1 cellular context compared by ENCODE assay signal in the genomic region with DNA sequence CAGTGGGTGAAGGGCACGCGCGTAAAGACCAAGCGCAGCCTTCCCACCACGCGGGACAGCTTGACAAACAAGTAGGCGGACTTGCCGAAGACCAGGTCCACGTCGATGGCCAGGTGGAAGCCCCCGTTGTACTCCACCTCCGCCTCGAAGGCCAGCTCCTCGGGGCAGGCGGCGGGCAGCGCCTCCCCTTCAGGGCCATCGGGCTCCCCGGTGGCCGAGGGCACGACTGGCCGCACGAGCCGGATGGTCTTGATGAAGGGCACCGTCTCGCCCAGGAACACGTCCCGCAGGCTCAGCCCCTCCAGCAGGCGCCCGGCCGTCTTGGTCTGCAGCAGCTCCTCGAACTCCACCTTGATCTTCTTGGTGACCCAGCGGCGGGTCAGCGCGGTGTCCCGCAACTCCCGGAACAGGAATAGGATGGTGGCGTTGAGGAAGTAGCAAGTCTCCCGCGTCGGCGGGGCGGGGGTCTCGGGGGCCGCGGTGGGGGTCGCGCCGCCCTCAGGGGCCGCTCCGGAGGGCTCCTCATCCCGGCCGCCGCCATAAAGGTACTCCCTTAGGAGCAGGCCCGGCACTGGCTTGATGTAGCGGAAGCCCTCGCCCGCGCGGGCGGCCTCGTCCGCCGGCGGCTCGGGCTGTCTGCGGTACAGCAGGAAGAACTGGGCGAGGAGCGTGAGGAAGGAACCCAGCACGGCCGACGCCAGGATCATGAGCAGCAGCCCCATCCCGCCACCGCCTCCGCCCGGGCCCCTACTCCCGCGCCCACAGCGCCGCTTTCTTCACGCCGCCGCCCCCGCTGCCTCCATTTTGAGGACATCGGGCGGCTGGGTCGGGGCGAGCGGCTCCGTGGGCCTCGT.
TF ChIP-seq lines count a peak whose summit lies in the region.

No MANE protein-coding gene starts in this region.

TF ChIP-seq in HepG2, 621 proteins besides CTCF, POLR2A, EP300 and RAD21 (continued from another document and continues in another):
- no peak for TF ChIP-seq GTF2F1 (IDR thresholded peaks at IDR 0.05; ENCODE audit: low read length)
- TF ChIP-seq, protein P1, sequence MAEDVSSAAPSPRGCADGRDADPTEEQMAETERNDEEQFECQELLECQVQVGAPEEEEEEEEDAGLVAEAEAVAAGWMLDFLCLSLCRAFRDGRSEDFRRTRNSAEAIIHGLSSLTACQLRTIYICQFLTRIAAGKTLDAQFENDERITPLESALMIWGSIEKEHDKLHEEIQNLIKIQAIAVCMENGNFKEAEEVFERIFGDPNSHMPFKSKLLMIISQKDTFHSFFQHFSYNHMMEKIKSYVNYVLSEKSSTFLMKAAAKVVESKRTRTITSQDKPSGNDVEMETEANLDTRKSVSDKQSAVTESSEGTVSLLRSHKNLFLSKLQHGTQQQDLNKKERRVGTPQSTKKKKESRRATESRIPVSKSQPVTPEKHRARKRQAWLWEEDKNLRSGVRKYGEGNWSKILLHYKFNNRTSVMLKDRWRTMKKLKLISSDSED (CRISPR knock-in tag; IDR thresholded peaks at IDR 0.05), result no peak
- 0 out of 2 replicates have a peak, but pooled peaks have one; percentile 7 for TF ChIP-seq KLF6 (CRISPR knock-in tag; IDR thresholded peaks at IDR 0.05)
- TF ChIP-seq DMAP1 (CRISPR knock-in tag; IDR thresholded peaks at IDR 0.05), result 0 out of 2 replicates have a peak, but pooled peaks have one; percentile 8
- TF ChIP-seq ZSCAN29 (CRISPR knock-in tag; conservative IDR thresholded peaks at IDR 0.05), result 0 out of 2 replicates have a peak, but pooled peaks have one; percentile 7
- TF ChIP-seq ATRX (CRISPR knock-in tag; IDR thresholded peaks at IDR 0.05; ENCODE audit: borderline replicate concordance), result no peak
- 0 out of 2 replicates have a peak, but pooled peaks have one; percentile 46 for TF ChIP-seq ZNF20 (CRISPR knock-in tag; IDR thresholded peaks at IDR 0.05)
- no peak for TF ChIP-seq ZNF251 (CRISPR knock-in tag; IDR thresholded peaks at IDR 0.05)
- TF ChIP-seq SPEN (CRISPR knock-in tag; IDR thresholded peaks at IDR 0.05; ENCODE audit: low read depth), result 0 out of 2 replicates have a peak, but pooled peaks have one; percentile 29
- 0 out of 2 replicates have a peak, but pooled peaks have one; percentile 18 for TF ChIP-seq HOXD1 (CRISPR knock-in tag; IDR thresholded peaks at IDR 0.05)
- 0 out of 2 replicates have a peak, but pooled peaks have one; percentile 21 for TF ChIP-seq SRY (CRISPR knock-in tag; IDR thresholded peaks at IDR 0.05)
- 0 out of 2 replicates have a peak, but pooled peaks have one; percentile 44 for TF ChIP-seq PRDM15 (CRISPR knock-in tag; IDR thresholded peaks at IDR 0.05)
- 0 out of 2 replicates have a peak, but pooled peaks have one; percentile 6 for TF ChIP-seq ZMAT3 (CRISPR knock-in tag; conservative IDR thresholded peaks at IDR 0.05)
- no peak for TF ChIP-seq ZNF569 (CRISPR knock-in tag; IDR thresholded peaks at IDR 0.05; ENCODE audit: borderline replicate concordance)
- TF ChIP-seq SRSF1 (optimal IDR thresholded peaks at IDR 0.05; ENCODE audit: low read depth, low read length), result peak; percentile 60
- 0 out of 2 replicates have a peak, but pooled peaks have one; percentile 5 for TF ChIP-seq PPARG (CRISPR knock-in tag; conservative IDR thresholded peaks at IDR 0.05)
- no peak for TF ChIP-seq ZBTB20 (CRISPR knock-in tag; IDR thresholded peaks at IDR 0.05; ENCODE audit: borderline replicate concordance, low read depth)
- no peak for TF ChIP-seq HMG20A (CRISPR knock-in tag; IDR thresholded peaks at IDR 0.05; ENCODE audit: borderline replicate concordance)
- TF ChIP-seq NFIB (CRISPR knock-in tag; IDR thresholded peaks at IDR 0.05; ENCODE audit: borderline replicate concordance), result no peak
- TF ChIP-seq, protein P2, sequence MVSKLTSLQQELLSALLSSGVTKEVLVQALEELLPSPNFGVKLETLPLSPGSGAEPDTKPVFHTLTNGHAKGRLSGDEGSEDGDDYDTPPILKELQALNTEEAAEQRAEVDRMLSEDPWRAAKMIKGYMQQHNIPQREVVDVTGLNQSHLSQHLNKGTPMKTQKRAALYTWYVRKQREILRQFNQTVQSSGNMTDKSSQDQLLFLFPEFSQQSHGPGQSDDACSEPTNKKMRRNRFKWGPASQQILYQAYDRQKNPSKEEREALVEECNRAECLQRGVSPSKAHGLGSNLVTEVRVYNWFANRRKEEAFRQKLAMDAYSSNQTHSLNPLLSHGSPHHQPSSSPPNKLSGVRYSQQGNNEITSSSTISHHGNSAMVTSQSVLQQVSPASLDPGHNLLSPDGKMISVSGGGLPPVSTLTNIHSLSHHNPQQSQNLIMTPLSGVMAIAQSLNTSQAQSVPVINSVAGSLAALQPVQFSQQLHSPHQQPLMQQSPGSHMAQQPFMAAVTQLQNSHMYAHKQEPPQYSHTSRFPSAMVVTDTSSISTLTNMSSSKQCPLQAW (CRISPR knock-in tag; IDR thresholded peaks at IDR 0.05), result no peak
- no peak for TF ChIP-seq HMGA1 (CRISPR knock-in tag; conservative IDR thresholded peaks at IDR 0.05)
- TF ChIP-seq HES4 (CRISPR knock-in tag; IDR thresholded peaks at IDR 0.05; ENCODE audit: borderline replicate concordance), result 0 out of 2 replicates have a peak, but pooled peaks have one; percentile 57
- 0 out of 2 replicates have a peak, but pooled peaks have one; percentile 13 for TF ChIP-seq NR2C2 (CRISPR knock-in tag; IDR thresholded peaks at IDR 0.05; ENCODE audit: borderline replicate concordance)
- TF ChIP-seq, protein P3, sequence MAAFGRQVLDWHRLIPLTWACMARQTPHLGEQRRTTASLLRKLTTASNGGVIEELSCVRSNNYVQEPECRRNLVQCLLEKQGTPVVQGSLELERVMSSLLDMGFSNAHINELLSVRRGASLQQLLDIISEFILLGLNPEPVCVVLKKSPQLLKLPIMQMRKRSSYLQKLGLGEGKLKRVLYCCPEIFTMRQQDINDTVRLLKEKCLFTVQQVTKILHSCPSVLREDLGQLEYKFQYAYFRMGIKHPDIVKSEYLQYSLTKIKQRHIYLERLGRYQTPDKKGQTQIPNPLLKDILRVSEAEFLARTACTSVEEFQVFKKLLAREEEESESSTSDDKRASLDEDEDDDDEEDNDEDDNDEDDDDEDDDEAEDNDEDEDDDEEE (CRISPR knock-in tag; IDR thresholded peaks at IDR 0.05), result 0 out of 2 replicates have a peak, but pooled peaks have one; percentile 41
- peak; percentile 19; the same call in 1 of the 2 replicates for TF ChIP-seq MYC (CRISPR knock-in tag; IDR thresholded peaks at IDR 0.05; ENCODE audit: borderline replicate concordance)
- TF ChIP-seq, protein P4, sequence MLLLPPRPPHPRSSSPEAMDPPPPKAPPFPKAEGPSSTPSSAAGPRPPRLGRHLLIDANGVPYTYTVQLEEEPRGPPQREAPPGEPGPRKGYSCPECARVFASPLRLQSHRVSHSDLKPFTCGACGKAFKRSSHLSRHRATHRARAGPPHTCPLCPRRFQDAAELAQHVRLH (CRISPR knock-in tag; IDR thresholded peaks at IDR 0.05; ENCODE audit: borderline replicate concordance, low read depth), result 0 out of 2 replicates have a peak, but pooled peaks have one; percentile 1
- TF ChIP-seq ZBTB7A (CRISPR knock-in tag; IDR thresholded peaks at IDR 0.05), result no peak
- TF ChIP-seq ZBTB7B (CRISPR knock-in tag; IDR thresholded peaks at IDR 0.05), result 0 out of 2 replicates have a peak, but pooled peaks have one; percentile 1
- no peak for TF ChIP-seq POGZ (CRISPR knock-in tag; IDR thresholded peaks at IDR 0.05)
- TF ChIP-seq ZSCAN22 (CRISPR knock-in tag; IDR thresholded peaks at IDR 0.05), result peak; percentile 33; the same call in 1 of the 2 replicates
- peak; percentile 51; the same call in 1 of the 2 replicates for TF ChIP-seq MLLT10 (CRISPR knock-in tag; IDR thresholded peaks at IDR 0.05)
- TF ChIP-seq, protein P5, sequence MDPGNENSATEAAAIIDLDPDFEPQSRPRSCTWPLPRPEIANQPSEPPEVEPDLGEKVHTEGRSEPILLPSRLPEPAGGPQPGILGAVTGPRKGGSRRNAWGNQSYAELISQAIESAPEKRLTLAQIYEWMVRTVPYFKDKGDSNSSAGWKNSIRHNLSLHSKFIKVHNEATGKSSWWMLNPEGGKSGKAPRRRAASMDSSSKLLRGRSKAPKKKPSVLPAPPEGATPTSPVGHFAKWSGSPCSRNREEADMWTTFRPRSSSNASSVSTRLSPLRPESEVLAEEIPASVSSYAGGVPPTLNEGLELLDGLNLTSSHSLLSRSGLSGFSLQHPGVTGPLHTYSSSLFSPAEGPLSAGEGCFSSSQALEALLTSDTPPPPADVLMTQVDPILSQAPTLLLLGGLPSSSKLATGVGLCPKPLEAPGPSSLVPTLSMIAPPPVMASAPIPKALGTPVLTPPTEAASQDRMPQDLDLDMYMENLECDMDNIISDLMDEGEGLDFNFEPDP (CRISPR knock-in tag; conservative IDR thresholded peaks at IDR 0.05), result 0 out of 2 replicates have a peak, but pooled peaks have one; percentile 23
- TF ChIP-seq, protein P6, sequence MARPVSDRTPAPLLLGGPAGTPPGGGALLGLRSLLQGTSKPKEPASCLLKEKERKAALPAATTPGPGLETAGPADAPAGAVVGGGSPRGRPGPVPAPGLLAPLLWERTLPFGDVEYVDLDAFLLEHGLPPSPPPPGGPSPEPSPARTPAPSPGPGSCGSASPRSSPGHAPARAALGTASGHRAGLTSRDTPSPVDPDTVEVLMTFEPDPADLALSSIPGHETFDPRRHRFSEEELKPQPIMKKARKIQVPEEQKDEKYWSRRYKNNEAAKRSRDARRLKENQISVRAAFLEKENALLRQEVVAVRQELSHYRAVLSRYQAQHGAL (CRISPR knock-in tag; IDR thresholded peaks at IDR 0.05; ENCODE audit: not compliant biosample characterization), result no peak
- no peak for TF ChIP-seq ZNF598 (CRISPR knock-in tag; IDR thresholded peaks at IDR 0.05; ENCODE audit: borderline replicate concordance)
- TF ChIP-seq ZFY (CRISPR knock-in tag; IDR thresholded peaks at IDR 0.05), result no peak
- TF ChIP-seq, protein P7, sequence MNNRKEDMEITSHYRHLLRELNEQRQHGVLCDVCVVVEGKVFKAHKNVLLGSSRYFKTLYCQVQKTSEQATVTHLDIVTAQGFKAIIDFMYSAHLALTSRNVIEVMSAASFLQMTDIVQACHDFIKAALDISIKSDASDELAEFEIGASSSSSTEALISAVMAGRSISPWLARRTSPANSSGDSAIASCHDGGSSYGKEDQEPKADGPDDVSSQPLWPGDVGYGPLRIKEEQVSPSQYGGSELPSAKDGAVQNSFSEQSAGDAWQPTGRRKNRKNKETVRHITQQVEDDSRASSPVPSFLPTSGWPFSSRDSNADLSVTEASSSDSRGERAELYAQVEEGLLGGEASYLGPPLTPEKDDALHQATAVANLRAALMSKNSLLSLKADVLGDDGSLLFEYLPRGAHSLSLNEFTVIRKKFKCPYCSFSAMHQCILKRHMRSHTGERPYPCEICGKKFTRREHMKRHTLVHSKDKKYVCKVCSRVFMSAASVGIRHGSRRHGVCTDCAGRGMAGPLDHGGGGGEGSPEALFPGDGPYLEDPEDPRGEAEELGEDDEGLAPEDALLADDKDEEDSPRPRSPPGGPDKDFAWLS (CRISPR knock-in tag; IDR thresholded peaks at IDR 0.05; ENCODE audit: borderline replicate concordance), result no peak
- TF ChIP-seq SAP130 (CRISPR knock-in tag; IDR thresholded peaks at IDR 0.05; ENCODE audit: low read depth), result 0 out of 2 replicates have a peak, but pooled peaks have one; percentile 10
- TF ChIP-seq ZNF879 (CRISPR knock-in tag; IDR thresholded peaks at IDR 0.05), result 0 out of 2 replicates have a peak, but pooled peaks have one; percentile 52
- no peak for TF ChIP-seq ZBTB3 (CRISPR knock-in tag; IDR thresholded peaks at IDR 0.05; ENCODE audit: borderline replicate concordance, low read depth)
- TF ChIP-seq SAFB2 (CRISPR knock-in tag; IDR thresholded peaks at IDR 0.05; ENCODE audit: borderline replicate concordance, low read depth), result peak; percentile 68; the same call in 1 of the 2 replicates
- peak; percentile 33; the same call in 1 of the 2 replicates for TF ChIP-seq PHF8 (CRISPR knock-in tag; IDR thresholded peaks at IDR 0.05)
- no peak for TF ChIP-seq ZHX1 (CRISPR knock-in tag; IDR thresholded peaks at IDR 0.05; ENCODE audit: low read depth)
- no peak for TF ChIP-seq ZNF180 (CRISPR knock-in tag; IDR thresholded peaks at IDR 0.05; ENCODE audit: borderline replicate concordance, low read depth)
- TF ChIP-seq ZNF446 (CRISPR knock-in tag; IDR thresholded peaks at IDR 0.05), result peak; percentile 40; the same call in 1 of the 2 replicates
- TF ChIP-seq MIER2 (CRISPR knock-in tag; IDR thresholded peaks at IDR 0.05), result no peak
- TF ChIP-seq HIVEP1 (CRISPR knock-in tag; IDR thresholded peaks at IDR 0.05), result peak; percentile 35; the same call in 1 of the 2 replicates
